ENCODE assay signal across 9 cellular contexts in the genomic region with DNA sequence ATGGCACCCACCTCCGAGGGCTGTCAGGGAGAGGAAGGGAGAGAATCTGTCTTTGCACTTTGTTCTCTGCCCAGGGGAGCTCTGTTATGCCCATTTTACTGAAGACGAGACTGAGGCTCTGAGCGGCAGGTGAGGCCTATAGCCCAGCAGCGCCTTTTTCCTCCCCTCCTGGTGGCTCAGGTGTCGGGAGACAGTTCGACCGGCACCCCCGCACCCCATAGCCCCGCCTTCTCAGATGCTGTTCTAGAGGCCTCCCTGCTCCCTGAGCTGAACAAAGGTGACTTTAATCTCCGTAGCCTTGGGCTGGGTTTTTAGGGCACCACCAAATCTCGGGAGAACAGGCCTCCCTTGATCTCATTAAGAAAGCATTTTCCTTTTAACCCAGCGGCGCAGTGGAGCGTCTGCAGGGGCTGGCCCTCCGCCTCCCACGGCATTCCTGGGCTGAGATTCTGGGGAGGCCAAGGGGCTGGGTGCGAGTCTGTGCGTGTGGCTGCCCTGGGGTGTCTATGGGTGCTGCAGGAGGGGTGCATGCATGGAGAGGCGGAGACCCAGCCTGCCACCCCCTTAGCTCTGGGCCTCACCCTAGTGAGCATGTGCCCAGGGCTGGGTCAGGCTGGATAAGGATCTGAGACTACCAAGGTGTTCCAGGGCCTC. TPM values are rescaled to one million over a fixed set of nuclear protein-coding genes. Genes with fewer than 3 reads are reported as not detected.
DNase-seq lines count a peak whose midpoint lies in the region; ATAC-seq and TF ChIP-seq lines count a peak whose summit lies in the region.
"Had no signal": no experiment of that assay in that cellular context is flagged by ENCODE, and none has a peak within 500 bp of the region (broad histone marks: within the 10 kb centered on the region; RNA-seq: fewer than 3 reads in every experiment).

No MANE protein-coding gene starts in this region.

- peak; percentile 41 for TF ChIP-seq CTCF in foreskin keratinocyte (conservative IDR thresholded peaks at IDR 0.05)
- TF ChIP-seq CTCF in gastrocnemius medialis (IDR thresholded peaks at IDR 0.05 in 4 of 5, conservative IDR thresholded peaks at IDR 0.05 in 1 of 5) = no peak

- no peaks in the 10 kb centered on the region for H3K36me3 ChIP-seq in gastrocnemius medialis

- POLR2A ChIA-PET in activated CD4-positive, alpha-beta memory T cell treated with anti-CD3 and anti-CD28 coated beads, Interleukin-2, amount 10 ng/mL, durations not matched to agents 7 days and 5 days (lab: Charles Lee) = interaction anchor here (0.5 to 6.6 kb wide), 6 partner anchors 7 to 331 kb away, joined by 3 to 80 read pairs (median 10); a partner anchor contains a TSS

- no peaks in the 10 kb centered on the region for H3K9me3 Mint-ChIP-seq in activated CD4-positive, alpha-beta memory T cell treated with anti-CD3 and anti-CD28 coated beads, Interleukin-2, amount 10 ng/mL, durations not matched to agents 7 days and 5 days

- peak overlapping the region; percentile 87 for H3K27ac Mint-ChIP-seq in activated CD4-positive, alpha-beta memory T cell treated with anti-CD3 and anti-CD28 coated beads, Interleukin-2, amount 10 ng/mL, durations not matched to agents 7 days and 5 days

- no peaks in the 10 kb centered on the region for H3K9me3 ChIP-seq in gastrocnemius medialis

- H3K4me3 ChIP-seq in gastrocnemius medialis = peak overlapping the region in 2 of 4 donors; percentile 3 to 49

- CTCF ChIA-PET in activated CD4-positive, alpha-beta memory T cell treated with anti-CD3 and anti-CD28 coated beads, Interleukin-2, amount 10 ng/mL, durations not matched to agents 7 days and 5 days (lab: Charles Lee) = interaction anchor here (1.3 to 1.8 kb wide), 2 partner anchors 12 to 187 kb away, joined by 4 to 6 read pairs; no protein-coding TSS in a partner anchor

- H3K27me3 Mint-ChIP-seq in activated CD4-positive, alpha-beta memory T cell treated with anti-CD3 and anti-CD28 coated beads, Interleukin-2, amount 10 ng/mL, durations not matched to agents 7 days and 5 days = peaks cover under 1% of the 10 kb centered on the region

- H3K27me3 ChIP-seq in foreskin keratinocyte (peaks cover 3% of the 10 kb centered on the region), gastrocnemius medialis (peaks cover 26 to 39% (median 33%) of the 10 kb centered on the region in 3 donors)

- peak; percentile 68 for ATAC-seq in foreskin keratinocyte
- no peak for ATAC-seq in gastrocnemius medialis
- no peak for ATAC-seq in HG02798 (IDR thresholded peaks at IDR 0.05; ENCODE audit: poor library complexity, unreplicated experiment)
- ATAC-seq in GM18511 (IDR thresholded peaks at IDR 0.05; ENCODE audit: unreplicated experiment) = no peak

- TF ChIP-seq POLR2A in gastrocnemius medialis (IDR thresholded peaks at IDR 0.05) = no peak

- H3K4me1 Mint-ChIP-seq in activated CD4-positive, alpha-beta memory T cell treated with anti-CD3 and anti-CD28 coated beads, Interleukin-2, amount 10 ng/mL, durations not matched to agents 7 days and 5 days = peaks cover 50% of the 10 kb centered on the region

- peaks cover 47% of the 10 kb centered on the region for H3K36me3 Mint-ChIP-seq in activated CD4-positive, alpha-beta memory T cell treated with anti-CD3 and anti-CD28 coated beads, Interleukin-2, amount 10 ng/mL, durations not matched to agents 7 days and 5 days (ENCODE audit: low read depth)

- H3K4me3 Mint-ChIP-seq in activated CD4-positive, alpha-beta memory T cell treated with anti-CD3 and anti-CD28 coated beads, Interleukin-2, amount 10 ng/mL, durations not matched to agents 7 days and 5 days = peak overlapping the region; percentile 91

- peak; percentile 60 for DNase-seq in stimulated activated CD4-positive, alpha-beta T cell treated with anti-CD3 and anti-CD28 coated beads, Interleukin-15, amount 100 ng/mL, for 24 hours
- no peak for DNase-seq in stimulated activated CD4-positive, alpha-beta T cell treated with anti-CD3 and anti-CD28 coated beads, Interleukin-4, amount 100 ng/mL, for 4 hours
- DNase-seq in activated CD4-positive, alpha-beta memory T cell treated with anti-CD3 and anti-CD28 coated beads, Interleukin-2, amount 10 ng/mL, durations not matched to agents 7 days and 5 days = peak; percentile 51
- peak; percentile 98 to 99 for DNase-seq in foreskin keratinocyte
- DNase-seq in gastrocnemius medialis = no peak
- no peak for DNase-seq in NCI-H1930 (lab: John Stamatoyannopoulos, UW)

- peak overlapping the region; percentile 41 for H3K27ac ChIP-seq in foreskin keratinocyte
- H3K27ac ChIP-seq in gastrocnemius medialis = peak overlapping the region in 3 of 4 donors; percentile 3 to 44 (median 18)

- peaks cover 26% of the 10 kb centered on the region for H3K4me1 ChIP-seq in foreskin keratinocyte
- H3K4me1 ChIP-seq in gastrocnemius medialis = peaks cover 0 to 28% of the 10 kb centered on the region in 2 donors

- in situ Hi-C loops in gastrocnemius medialis (cut with MboI; ENCODE audit: low sequenced_read_pairs in 4 of 4) = no loop called here

- intact Hi-C loops in gastrocnemius medialis (cut with DNase I; ENCODE audit: low total_unique reads) = no loop called here

RNA-seq across cellular contexts. Expression of a gene that starts 3.3 kb away (rescaled TPM):
- 100 to 1,000 TPM; 105 to 109 TPM for total RNA-seq in activated CD4-positive, alpha-beta memory T cell treated with anti-CD3 and anti-CD28 coated beads, Interleukin-2, amount 10 ng/mL, durations not matched to agents 7 days and 5 days
- total RNA-seq in foreskin keratinocyte (17.7 and 21.5 TPM in 2 replicates), gastrocnemius medialis (1 to 10 TPM; 1.0 to 5.9 (median 1.7) TPM)
- polyA plus RNA-seq in foreskin keratinocyte = 15.9 and 17.6 TPM in 2 replicates

RNA-seq across cellular contexts. Expression of a gene that starts 32.4 kb away (rescaled TPM):
- 10 to 100 TPM; 31.1 to 32.9 TPM for total RNA-seq in activated CD4-positive, alpha-beta memory T cell treated with anti-CD3 and anti-CD28 coated beads, Interleukin-2, amount 10 ng/mL, durations not matched to agents 7 days and 5 days
- total RNA-seq in foreskin keratinocyte (23.7 and 26.6 TPM in 2 replicates), gastrocnemius medialis (10 to 100 TPM; 15.3 to 36.4 (median 20.2) TPM)
- polyA plus RNA-seq in foreskin keratinocyte = 26.6 and 27.2 TPM in 2 replicates

RNA-seq across cellular contexts. Expression of a gene that starts 35.9 kb away (rescaled TPM):
- 10 to 100 TPM; 12.7 to 14.0 TPM for total RNA-seq in activated CD4-positive, alpha-beta memory T cell treated with anti-CD3 and anti-CD28 coated beads, Interleukin-2, amount 10 ng/mL, durations not matched to agents 7 days and 5 days
- total RNA-seq in foreskin keratinocyte (12.2 and 13.2 TPM in 2 replicates), gastrocnemius medialis (10 to 100 TPM in 1 of 4 donors, 1 to 10 TPM in 3; 6.3 to 11.5 (median 8.8) TPM)
- polyA plus RNA-seq in foreskin keratinocyte = 6.6 and 6.9 TPM in 2 replicates

RNA-seq across cellular contexts. Expression of a gene that starts 46.7 kb away (rescaled TPM):
- total RNA-seq in activated CD4-positive, alpha-beta memory T cell treated with anti-CD3 and anti-CD28 coated beads, Interleukin-2, amount 10 ng/mL, durations not matched to agents 7 days and 5 days = not detected
- total RNA-seq in foreskin keratinocyte = not detected in 2 replicates
- not detected in 2 replicates for polyA plus RNA-seq in foreskin keratinocyte
- not detected for total RNA-seq in gastrocnemius medialis
- polyA plus RNA-seq: adipose tissue had no signal

Comparison
In these comparisons a context has a peak if more than half of its experiments do, and no peak if none do; other contexts are left out.
1. DNase-seq: peak in stimulated activated CD4-positive, alpha-beta T cell treated with anti-CD3 and anti-CD28 coated beads, Interleukin-15, amount 100 ng/mL, for 24 hours (single experiment), activated CD4-positive, alpha-beta memory T cell treated with anti-CD3 and anti-CD28 coated beads, Interleukin-2, amount 10 ng/mL, durations not matched to agents 7 days and 5 days (single experiment) and foreskin keratinocyte (2 of 2); none in stimulated activated CD4-positive, alpha-beta T cell treated with anti-CD3 and anti-CD28 coated beads, Interleukin-4, amount 100 ng/mL, for 4 hours (0 of 2), gastrocnemius medialis (0 of 2) and NCI-H1930 (0 of 2).